ENCODE assay signal across 36 cellular contexts in genomic region chr7:123211545-123211944, GRCh38. TPM values are rescaled to one million over a fixed set of nuclear protein-coding genes. Genes with fewer than 3 reads are reported as not detected.
"Had no signal": no experiment of that assay in that cellular context is flagged by ENCODE, and none has a peak within 500 bp of the region (broad histone marks: within the 10 kb centered on the region; RNA-seq: fewer than 3 reads in every experiment).

No MANE protein-coding gene starts in this region.

- H3K4me3 ChIP-seq: gastrocnemius medialis, ovary, psoas muscle, sigmoid colon, thoracic aorta, uterus had no signal

- H3K27ac Mint-ChIP-seq: activated T-helper 1 cell treated with anti-CD3 and anti-CD28 coated beads, Interleukin-12 subunit alpha, Interleukin-12 subunit beta, Interleukin-2, Interleukin-4 antibody, amounts not matched to agents 30 ng/mL and 10 ng/mL and 1 ng/mL, durations not matched to agents 14 hours and 24 hours and 36 hours; effector memory CD8-positive, alpha-beta T cell; mesothelial cell of epicardium; naive B cell; nephron progenitor cell; stimulated activated effector memory CD8-positive, alpha-beta T cell treated with anti-CD3 and anti-CD28 coated beads, Interleukin-12 subunit alpha, Interleukin-12 subunit beta, amount 100 ng/mL, for 72 hours; stimulated activated naive CD8-positive, alpha-beta T cell treated with anti-CD3 and anti-CD28 coated beads, Interleukin-15, Interleukin-2, amounts not matched to agents 100 ng/mL and 50 ng/mL, for 24 hours had no signal

- FAIRE-seq: astrocyte had no signal

- H3K9me3 ChIP-seq: neutrophil, ovary, thoracic aorta, uterus had no signal

- H3K4me1 ChIP-seq: gastrocnemius medialis, psoas muscle, sigmoid colon, uterus had no signal

- H3K36me3 Mint-ChIP-seq: naive B cell; stimulated activated effector memory CD8-positive, alpha-beta T cell treated with anti-CD3 and anti-CD28 coated beads, Interleukin-12 subunit alpha, Interleukin-12 subunit beta, amount 100 ng/mL, for 72 hours had no signal

- H3K36me3 ChIP-seq: gastrocnemius medialis, neutrophil, ovary, sigmoid colon, thoracic aorta, uterus had no signal

- ATAC-seq: effector memory CD8-positive, alpha-beta T cell; gastrocnemius medialis; psoas muscle; stimulated activated effector memory CD8-positive, alpha-beta T cell treated with anti-CD3 and anti-CD28 coated beads, Interleukin-12 subunit alpha, Interleukin-12 subunit beta, amount 100 ng/mL, for 72 hours had no signal

- DNase-seq: activated CD4-positive, alpha-beta T cell treated with anti-CD3 and anti-CD28 coated beads for 4 hours; activated CD4-positive, alpha-beta T cell treated with anti-CD3 and anti-CD28 coated beads, Interleukin-2, amount 50 U/mL, for 48 hours; activated CD8-positive, alpha-beta memory T cell treated with anti-CD3 and anti-CD28 coated beads, Interleukin-2, amount 50 U/mL, for 4 hours; activated gamma-delta T cell; activated naive CD4-positive, alpha-beta T cell treated with anti-CD3 and anti-CD28 coated beads, Interleukin-2, amount 50 U/mL, for 16 hours; activated T-cell treated with anti-CD3 and anti-CD28 coated beads, Interleukin-2, amount 50 U/mL, for 1 hour; amniotic stem cell; caudate nucleus; cortex of kidney; effector memory CD8-positive, alpha-beta T cell; erythroblast; gastrocnemius medialis; glutamatergic neuron; naive B cell; nephron progenitor cell; ovary; psoas muscle; sigmoid colon; small intestine; stimulated activated CD4-positive, alpha-beta T cell treated with anti-CD3 and anti-CD28 coated beads, Interleukin-4, amount 100 ng/mL, for 24 hours; T-helper 9 cell; trophoblast cell; uterus had no signal

- H3K27me3 Mint-ChIP-seq: effector memory CD8-positive, alpha-beta T cell; naive B cell; stimulated activated naive CD8-positive, alpha-beta T cell treated with anti-CD3 and anti-CD28 coated beads, Interleukin-15, Interleukin-2, amounts not matched to agents 100 ng/mL and 50 ng/mL, for 24 hours had no signal

- H3K4me3 Mint-ChIP-seq: activated T-helper 1 cell treated with anti-CD3 and anti-CD28 coated beads, Interleukin-12 subunit alpha, Interleukin-12 subunit beta, Interleukin-2, Interleukin-4 antibody, amounts not matched to agents 30 ng/mL and 10 ng/mL and 1 ng/mL, durations not matched to agents 14 hours and 24 hours and 36 hours; effector memory CD8-positive, alpha-beta T cell; mesothelial cell of epicardium; naive B cell; nephron progenitor cell; stimulated activated effector memory CD8-positive, alpha-beta T cell treated with anti-CD3 and anti-CD28 coated beads, Interleukin-12 subunit alpha, Interleukin-12 subunit beta, amount 100 ng/mL, for 72 hours; stimulated activated naive CD8-positive, alpha-beta T cell treated with anti-CD3 and anti-CD28 coated beads, Interleukin-15, Interleukin-2, amounts not matched to agents 100 ng/mL and 50 ng/mL, for 24 hours had no signal

- H3K4me1 Mint-ChIP-seq: naive B cell; nephron progenitor cell; stimulated activated effector memory CD8-positive, alpha-beta T cell treated with anti-CD3 and anti-CD28 coated beads, Interleukin-12 subunit alpha, Interleukin-12 subunit beta, amount 100 ng/mL, for 72 hours had no signal

- H3K27me3 ChIP-seq: gastrocnemius medialis, neutrophil, ovary, sigmoid colon, uterus had no signal

- H3K27ac ChIP-seq: gastrocnemius medialis, neutrophil, ovary, psoas muscle, sigmoid colon, thoracic aorta, uterus, VCaP had no signal

RNA-seq across cellular contexts. Expression of gene SLC13A1, which starts 11.8 kb away (rescaled TPM):
- total RNA-seq: activated CD8-positive, alpha-beta memory T cell treated with anti-CD3 and anti-CD28 coated beads for 36 hours; astrocyte; chondrocyte; gastrocnemius medialis; kidney epithelial cell; lower leg skin; mesothelial cell of epicardium; sigmoid colon; subcutaneous adipose tissue; thoracic aorta; uterus had no signal
- polyA plus RNA-seq: ovary, psoas muscle had no signal
